ENCODE assay signal across 8 cellular contexts in the genomic region with DNA sequence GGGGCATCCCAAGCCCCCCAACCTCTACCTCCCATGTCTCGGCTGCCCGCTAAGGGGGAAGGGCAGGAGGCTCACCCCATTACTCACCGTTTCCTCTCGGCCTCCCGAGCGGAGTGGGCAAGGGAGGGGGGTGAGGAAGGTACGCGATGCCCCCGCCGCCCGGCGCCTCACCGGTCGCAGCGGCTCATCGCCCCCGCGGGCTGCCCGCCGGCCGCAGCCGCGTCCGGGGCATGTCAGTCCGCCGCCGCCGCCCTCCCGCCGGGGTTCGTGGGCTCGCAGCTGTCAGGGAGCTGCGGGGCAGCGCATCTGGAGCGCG. TPM values are rescaled to one million over a fixed set of nuclear protein-coding genes. Genes with fewer than 3 reads are reported as not detected.
DNase-seq lines count a peak whose midpoint lies in the region; ATAC-seq and TF ChIP-seq lines count a peak whose summit lies in the region.

No MANE protein-coding gene starts in this region.

- H3K9me3 Mint-ChIP-seq in neural crest cell, result no peaks in the 10 kb centered on the region

- H3K4me1 ChIP-seq in MM.1S (ENCODE audit: low read length) (peaks cover 8% of the 10 kb centered on the region), endocrine pancreas (ENCODE audit: control insufficient read depth, insufficient read depth, low read length) (no peaks in the 10 kb centered on the region)

- no peak overlapping the region for H2AFZ ChIP-seq in MM.1S (ENCODE audit: low read length)

- no peaks in the 10 kb centered on the region for H3K9me2 ChIP-seq in MM.1S (replicated peaks; ENCODE audit: insufficient read depth, low read length)

- peaks cover 65% of the 10 kb centered on the region for H3K27me3 Mint-ChIP-seq in neural crest cell (ENCODE audit: low read depth)

- no peak overlapping the region for H3K27ac Mint-ChIP-seq in neural crest cell (ENCODE audit: unreplicated experiment)

- H3K4me3 Mint-ChIP-seq in neural crest cell, result peak overlapping the region; percentile 94

- H3K27ac ChIP-seq in MM.1S (ENCODE audit: low read length), result no peak overlapping the region

- H3K4me1 Mint-ChIP-seq in neural crest cell, result peaks cover 29% of the 10 kb centered on the region

- peak overlapping the region; percentile 66; the same call in 1 of the 2 replicates for H3K4me2 ChIP-seq in MM.1S (ENCODE audit: low read depth, low read length)

- H3K27me3 ChIP-seq in MM.1S (replicated peaks; ENCODE audit: insufficient read depth, low read length) (peaks cover 3% of the 10 kb centered on the region), endocrine pancreas (ENCODE audit: control insufficient read depth, insufficient read depth, low read length) (no peaks in the 10 kb centered on the region)

- H4K20me1 ChIP-seq in MM.1S (ENCODE audit: insufficient read depth, low read length), result no peaks in the 10 kb centered on the region

- no peak for TF ChIP-seq CTCF in MM.1S (IDR thresholded peaks at IDR 0.05; ENCODE audit: low read length)
- no peak for TF ChIP-seq CTCF in neural crest cell (conservative IDR thresholded peaks at IDR 0.05)

- H3K36me3 ChIP-seq in MM.1S (replicated peaks; ENCODE audit: insufficient read depth, low read length), result no peaks in the 10 kb centered on the region
- H3K36me3 ChIP-seq in endocrine pancreas (ENCODE audit: control insufficient read depth, insufficient read depth, low read length), result no peaks in the 10 kb centered on the region

- H3F3A ChIP-seq in MM.1S (ENCODE audit: insufficient read depth, low read length), result peaks cover 12% of the 10 kb centered on the region

- H3K36me3 Mint-ChIP-seq in neural crest cell (ENCODE audit: low read depth), result no peaks in the 10 kb centered on the region

- H3K4me3 ChIP-seq in MM.1S (ENCODE audit: low read length) (no peak overlapping the region; the same call in 1 of the 2 replicates), endocrine pancreas (ENCODE audit: control insufficient read depth, insufficient read depth, low read length) (peak overlapping the region; percentile 24)

- no peaks in the 10 kb centered on the region for H3K79me2 ChIP-seq in MM.1S (ENCODE audit: low read length)

- no peaks in the 10 kb centered on the region for H3K9me3 ChIP-seq in MM.1S (replicated peaks; ENCODE audit: insufficient read depth, low read length)
- H3K9me3 ChIP-seq in endocrine pancreas (ENCODE audit: control insufficient read depth, low read length), result no peaks in the 10 kb centered on the region

- H3K9ac ChIP-seq in MM.1S (ENCODE audit: low read length), result no peak overlapping the region
- peak overlapping the region; percentile 83 for H3K9ac ChIP-seq in endocrine pancreas (ENCODE audit: control insufficient read depth, insufficient read depth, low read length)

- no peak for ATAC-seq in GM21528 (IDR thresholded peaks at IDR 0.05; ENCODE audit: low FRiP score, unreplicated experiment)

- DNase-seq in activated CD8-positive, alpha-beta memory T cell treated with anti-CD3 and anti-CD28 coated beads for 24 hours, result peak; percentile 58
- no peak for DNase-seq in activated CD8-positive, alpha-beta memory T cell treated with anti-CD3 and anti-CD28 coated beads, Interleukin-2, amount 50 U/mL, for 4 hours
- no peak for DNase-seq in MM.1S
- DNase-seq in neural crest cell (ENCODE audit: low read depth, low spot score), result peak; percentile 6
- no peak for DNase-seq in NCI-H2171 treated with DMSO at 0.1 percent for 48 hours (lab: John Stamatoyannopoulos, UW)
- no peak for DNase-seq in stimulated activated CD4-positive, alpha-beta T cell treated with anti-CD3 and anti-CD28 coated beads, Interleukin-4, amount 100 ng/mL, for 24 hours

RNA-seq across cellular contexts. Expression of a gene that starts 0.5 kb away (rescaled TPM):
- total RNA-seq in neural crest cell, result 1.2 TPM in 2 replicates

Comparison
In these comparisons a context has a peak if more than half of its experiments do, and no peak if none do; other contexts are left out.
1. DNase-seq: peak in activated CD8-positive, alpha-beta memory T cell treated with anti-CD3 and anti-CD28 coated beads for 24 hours (single experiment) and neural crest cell (single experiment); none in activated CD8-positive, alpha-beta memory T cell treated with anti-CD3 and anti-CD28 coated beads, Interleukin-2, amount 50 U/mL, for 4 hours (single experiment), MM.1S (single experiment), NCI-H2171 treated with DMSO at 0.1 percent for 48 hours (single experiment) and stimulated activated CD4-positive, alpha-beta T cell treated with anti-CD3 and anti-CD28 coated beads, Interleukin-4, amount 100 ng/mL, for 24 hours (single experiment).